In genomic region chr7:84069036-84069435, GRCh38 we compare ENCODE assay signal across 27 cellular contexts.
"Had no signal": no experiment of that assay in that cellular context is flagged by ENCODE, and none has a peak within 500 bp of the region (broad histone marks: within the 10 kb centered on the region; RNA-seq: fewer than 3 reads in every experiment).

No MANE protein-coding gene starts in this region.

- H3K27me3 ChIP-seq: gastroesophageal sphincter, hepatocyte, right atrium auricular region, tibial nerve had no signal

- H3K36me3 Mint-ChIP-seq: activated CD4-positive, alpha-beta memory T cell treated with anti-CD3 and anti-CD28 coated beads for 36 hours; activated naive CD4-positive, alpha-beta T cell treated with anti-CD3 and anti-CD28 coated beads, Interleukin-2, amount 10 ng/mL, durations not matched to agents 7 days and 5 days; naive thymus-derived CD4-positive, alpha-beta T cell had no signal

- H3K36me3 ChIP-seq: gastroesophageal sphincter, right atrium auricular region, tibial nerve had no signal

- H3K4me3 ChIP-seq: gastroesophageal sphincter, hepatocyte, right atrium auricular region, tibial nerve had no signal

- H3K4me1 ChIP-seq: right atrium auricular region, tibial nerve had no signal

- H3K4me3 Mint-ChIP-seq: activated CD4-positive, alpha-beta memory T cell treated with anti-CD3 and anti-CD28 coated beads for 36 hours; activated CD4-positive, alpha-beta T cell treated with anti-CD3 and anti-CD28 coated beads, Interleukin-2, amount 10 ng/mL, durations not matched to agents 24 days and 14 days; activated naive CD4-positive, alpha-beta T cell treated with anti-CD3 and anti-CD28 coated beads, Interleukin-2, amount 10 ng/mL, durations not matched to agents 7 days and 5 days; activated naive CD8-positive, alpha-beta T cell treated with anti-CD3 and anti-CD28 coated beads, Interleukin-2, amount 10 ng/mL, durations not matched to agents 7 days and 5 days; activated T-helper 1 cell treated with anti-CD3 and anti-CD28 coated beads, Interleukin-12 subunit alpha, Interleukin-12 subunit beta, Interleukin-2, Interleukin-4 antibody, amounts not matched to agents 30 ng/mL and 10 ng/mL and 1 ng/mL, durations not matched to agents 14 hours and 24 hours and 36 hours; dendritic cell treated with granulocyte-macrophage colony-stimulating factor and Interleukin-4, amounts not matched to agents 40 ng/mL and 50 ng/mL, for 4 days; endodermal cell; naive thymus-derived CD4-positive, alpha-beta T cell; T-helper 17 cell had no signal

- H3K4me1 Mint-ChIP-seq: endodermal cell, T-helper 17 cell had no signal

- H3K4me2 ChIP-seq: hepatocyte had no signal

- DNase-seq: activated CD4-positive, alpha-beta memory T cell treated with anti-CD3 and anti-CD28 coated beads for 36 hours; activated CD4-positive, alpha-beta T cell treated with anti-CD3 and anti-CD28 coated beads, Interleukin-2, amount 10 ng/mL, durations not matched to agents 24 days and 14 days; activated CD4-positive, CD25-positive, alpha-beta regulatory T cell treated with anti-CD3 and anti-CD28 coated beads, Interleukin-2, amount 50 U/mL, for 72 hours; activated CD8-positive, alpha-beta memory T cell treated with anti-CD3 and anti-CD28 coated beads, Interleukin-2, amount 50 U/mL, for 4 hours; activated effector memory CD4-positive, alpha-beta T cell treated with anti-CD3 and anti-CD28 coated beads, Interleukin-2, amount 50 U/mL, for 16 hours; activated naive CD4-positive, alpha-beta T cell treated with anti-CD3 and anti-CD28 coated beads, Interleukin-2, amount 10 ng/mL, durations not matched to agents 7 days and 5 days; activated naive CD8-positive, alpha-beta T cell treated with anti-CD3 and anti-CD28 coated beads, Interleukin-2, amount 10 ng/mL, durations not matched to agents 7 days and 5 days; activated T-cell treated with anti-CD3 and anti-CD28 coated beads, Interleukin-2, amount 50 U/mL, for 1 hour; amniotic stem cell; central memory CD4-positive, alpha-beta T cell; endodermal cell; islet precursor cell; left cardiac atrium; mammary epithelial cell; midbrain; naive thymus-derived CD4-positive, alpha-beta T cell; stimulated activated CD4-positive, alpha-beta T cell treated with anti-CD3 and anti-CD28 coated beads, Interleukin-15, amount 100 ng/mL, for 24 hours; stimulated activated naive CD4-positive, alpha-beta T cell treated with Interleukin-2 at 50 U/mL for 16 hours; T-helper 17 cell; T1000 had no signal

- H3K27ac ChIP-seq: epithelial cell of prostate, gastroesophageal sphincter, hepatocyte, right atrium auricular region, tibial nerve had no signal

- H3K9me3 Mint-ChIP-seq: activated CD4-positive, alpha-beta memory T cell treated with anti-CD3 and anti-CD28 coated beads for 36 hours; activated naive CD4-positive, alpha-beta T cell treated with anti-CD3 and anti-CD28 coated beads, Interleukin-2, amount 10 ng/mL, durations not matched to agents 7 days and 5 days; activated naive CD8-positive, alpha-beta T cell treated with anti-CD3 and anti-CD28 coated beads, Interleukin-2, amount 10 ng/mL, durations not matched to agents 7 days and 5 days; activated T-helper 1 cell treated with anti-CD3 and anti-CD28 coated beads, Interleukin-12 subunit alpha, Interleukin-12 subunit beta, Interleukin-2, Interleukin-4 antibody, amounts not matched to agents 30 ng/mL and 10 ng/mL and 1 ng/mL, durations not matched to agents 14 hours and 24 hours and 36 hours; dendritic cell treated with granulocyte-macrophage colony-stimulating factor and Interleukin-4, amounts not matched to agents 40 ng/mL and 50 ng/mL, for 4 days had no signal

- H3K27ac Mint-ChIP-seq: activated CD4-positive, alpha-beta memory T cell treated with anti-CD3 and anti-CD28 coated beads for 36 hours; activated CD4-positive, alpha-beta T cell treated with anti-CD3 and anti-CD28 coated beads, Interleukin-2, amount 10 ng/mL, durations not matched to agents 24 days and 14 days; activated naive CD4-positive, alpha-beta T cell treated with anti-CD3 and anti-CD28 coated beads, Interleukin-2, amount 10 ng/mL, durations not matched to agents 7 days and 5 days; activated naive CD8-positive, alpha-beta T cell treated with anti-CD3 and anti-CD28 coated beads, Interleukin-2, amount 10 ng/mL, durations not matched to agents 7 days and 5 days; activated T-helper 1 cell treated with anti-CD3 and anti-CD28 coated beads, Interleukin-12 subunit alpha, Interleukin-12 subunit beta, Interleukin-2, Interleukin-4 antibody, amounts not matched to agents 30 ng/mL and 10 ng/mL and 1 ng/mL, durations not matched to agents 14 hours and 24 hours and 36 hours; dendritic cell treated with granulocyte-macrophage colony-stimulating factor and Interleukin-4, amounts not matched to agents 40 ng/mL and 50 ng/mL, for 4 days; endodermal cell; T-helper 17 cell had no signal

- H3K27me3 Mint-ChIP-seq: activated CD4-positive, alpha-beta memory T cell treated with anti-CD3 and anti-CD28 coated beads for 36 hours; activated CD4-positive, alpha-beta T cell treated with anti-CD3 and anti-CD28 coated beads, Interleukin-2, amount 10 ng/mL, durations not matched to agents 24 days and 14 days; activated naive CD4-positive, alpha-beta T cell treated with anti-CD3 and anti-CD28 coated beads, Interleukin-2, amount 10 ng/mL, durations not matched to agents 7 days and 5 days; activated naive CD8-positive, alpha-beta T cell treated with anti-CD3 and anti-CD28 coated beads, Interleukin-2, amount 10 ng/mL, durations not matched to agents 7 days and 5 days; dendritic cell treated with granulocyte-macrophage colony-stimulating factor and Interleukin-4, amounts not matched to agents 40 ng/mL and 50 ng/mL, for 4 days; naive thymus-derived CD4-positive, alpha-beta T cell; T-helper 17 cell had no signal

- H2AFZ ChIP-seq: hepatocyte had no signal

- H3K9me3 ChIP-seq: gastroesophageal sphincter, right atrium auricular region, tibial nerve had no signal
